Comparison of ENCODE assay signal across 15 cellular contexts in the genomic region with DNA sequence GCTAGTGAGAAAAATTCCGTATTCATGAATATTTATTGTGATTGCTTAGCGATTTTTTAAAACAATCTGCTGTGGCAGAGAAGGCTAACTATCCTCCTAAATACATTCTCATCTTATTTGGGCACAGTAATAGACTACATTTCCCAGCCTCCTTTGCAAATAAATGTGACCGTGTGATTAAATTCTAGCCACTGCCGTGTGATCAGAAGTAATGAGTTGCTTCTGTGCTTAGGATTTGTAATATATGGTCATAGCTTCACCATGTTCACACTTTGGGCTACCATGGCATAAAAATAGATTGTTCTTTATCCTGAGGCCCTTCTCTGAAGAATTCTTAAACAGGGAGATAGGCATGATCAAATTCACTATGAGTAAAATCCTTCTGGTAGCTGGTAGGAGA.
A peak's percentile ranks its signal among the peaks of the same experiment; 100 is the strongest.
DNase-seq lines count a peak whose midpoint lies in the region; ATAC-seq, FAIRE-seq and TF ChIP-seq lines count a peak whose summit lies in the region.
"Had no signal": no experiment of that assay in that cellular context is flagged by ENCODE, and none has a peak within 500 bp of the region (broad histone marks: within the 10 kb centered on the region; RNA-seq: fewer than 3 reads in every experiment).

No MANE protein-coding gene starts in this region.

- no peak overlapping the region for H3K9ac ChIP-seq in kidney (ENCODE audit: low read length in 2 of 2)

- no peak for FAIRE-seq in kidney (lab: Jason Lieb, UNC)

- no peak overlapping the region for H3K4me3 ChIP-seq in cardiac fibroblast (replicated peaks in 1 of 2; ENCODE audit: low read depth in 2 of 2, low read length in 2 of 2)
- no peak overlapping the region for H3K4me3 ChIP-seq in kidney (ENCODE audit: low read length in 2 of 2)

- intact Hi-C loops in kidney (cut with DNase I) = no loop called here

- peak; percentile 60 for DNase-seq in Caki2 (ENCODE audit: low read depth)
- peak; percentile 20 for DNase-seq in NAMALWA (ENCODE audit: low spot score)
- DNase-seq in cardiac fibroblast (ENCODE audit: low read depth in 2 of 2) = peak; percentile 48 to 52
- peak; percentile 17 for DNase-seq in left kidney (ENCODE audit: low read depth, low spot score)
- DNase-seq in kidney = no peak
- DNase-seq in amniotic stem cell (lab: John Stamatoyannopoulos, UW) = no peak
- DNase-seq: activated naive CD8-positive, alpha-beta T cell treated with anti-CD3 and anti-CD28 coated beads, Interleukin-2, amount 10 ng/mL, durations not matched to agents 7 days and 5 days; midbrain; NCI-H1092; NCI-H526 treated with DMSO at 0.1 percent for 48 hours; SHP77 treated with DMSO at 0.1 percent for 48 hours had no signal

- no peaks in the 10 kb centered on the region for H3K36me3 ChIP-seq in kidney (ENCODE audit: control insufficient read depth in 1 of 2, insufficient read depth in 2 of 2, low read length in 2 of 2)

- H3K27ac ChIP-seq in kidney (ENCODE audit: low read depth in 2 of 2, low read length in 2 of 2) = peak overlapping the region in 1 of 2 donors; percentile 17
- H3K27ac ChIP-seq: HL-60, VCaP had no signal

- TF ChIP-seq CTCF in cardiac fibroblast (IDR thresholded peaks at IDR 0.05; ENCODE audit: low read depth, low read length) = no peak
- no peak for TF ChIP-seq CTCF in kidney (IDR thresholded peaks at IDR 0.05; ENCODE audit: borderline replicate concordance, extremely low read depth, insufficient read depth)

- no peaks in the 10 kb centered on the region for H3K9me3 ChIP-seq in kidney (ENCODE audit: control insufficient read depth in 1 of 2, low read length in 2 of 2)

- H3K4me1 ChIP-seq in kidney (ENCODE audit: control insufficient read depth in 1 of 2, insufficient read depth in 1 of 2, low read depth in 1 of 2, low read length in 2 of 2) = peaks cover 5 to 10% of the 10 kb centered on the region in 2 donors

- in situ Hi-C loops in Caki2 (cut with HindIII; ENCODE audit: low pct_unique_long_range_greater_than_20kb, low sequenced_read_pairs) = no loop called here

- ATAC-seq in HG03196 (IDR thresholded peaks at IDR 0.05; ENCODE audit: unreplicated experiment) (no peak), GM21529 (IDR thresholded peaks at IDR 0.05; ENCODE audit: unreplicated experiment) (no peak)

Comparison
In these comparisons a context has a peak if more than half of its experiments do, and no peak if none do; other contexts are left out.
1. DNase-seq: peak in Caki2 (single experiment), NAMALWA (single experiment), cardiac fibroblast (2 of 2) and left kidney (single experiment); none in kidney (single experiment) and amniotic stem cell (single experiment).